In genomic region chr6:144213293-144213692, GRCh38 we compare ENCODE assay signal across 27 cellular contexts.
"Had no signal": no experiment of that assay in that cellular context is flagged by ENCODE, and none has a peak within 500 bp of the region (broad histone marks: within the 10 kb centered on the region; RNA-seq: fewer than 3 reads in every experiment).

No MANE protein-coding gene starts in this region.

- H3K27ac ChIP-seq: dorsolateral prefrontal cortex, gastroesophageal sphincter, heart left ventricle, hepatocyte, left ventricle myocardium inferior, neural progenitor cell, parathyroid adenoma, right atrium auricular region, testis, tibial nerve, vagina had no signal

- H3K9ac ChIP-seq: neural progenitor cell, parathyroid adenoma had no signal

- FAIRE-seq: colon, kidney had no signal

- H3K4me2 ChIP-seq: hepatocyte, neural progenitor cell, smooth muscle cell had no signal

- H3K4me3 ChIP-seq: dorsolateral prefrontal cortex, gastroesophageal sphincter, heart left ventricle, hepatocyte, left ventricle myocardium inferior, mucosa of descending colon, neural progenitor cell, right atrium auricular region, smooth muscle cell, testis, tibial nerve, vagina had no signal

- H3K9me3 ChIP-seq: gastroesophageal sphincter, mucosa of descending colon, right atrium auricular region, testis, vagina had no signal

- H3K36me3 ChIP-seq: gastroesophageal sphincter, heart left ventricle, left ventricle myocardium inferior, neural progenitor cell, right atrium auricular region, tibial nerve, vagina had no signal

- DNase-seq: dorsolateral prefrontal cortex; effector CD4-positive, alpha-beta T cell; foreskin fibroblast; heart left ventricle; kidney; left cardiac atrium; left ventricle myocardium inferior; mesenchymal stem cell; mucosa of descending colon; naive B cell; stimulated activated CD4-positive, alpha-beta T cell treated with anti-CD3 and anti-CD28 coated beads, Interleukin-12 subunit alpha, Interleukin-12 subunit beta, amount 100 ng/mL, for 4 hours; stimulated activated CD4-positive, alpha-beta T cell treated with anti-CD3 and anti-CD28 coated beads, Interleukin-1b, Interleukin-23, amount 100 ng/mL, for 48 hours; stimulated activated CD4-positive, alpha-beta T cell treated with anti-CD3 and anti-CD28 coated beads, Interleukin-4, amount 100 ng/mL, for 1 hour; stimulated activated naive CD8-positive, alpha-beta T cell treated with anti-CD3 and anti-CD28 coated beads, Interleukin-15, Interleukin-2, amounts not matched to agents 100 U/mL and 50 U/mL, for 24 hours; substantia nigra; testis had no signal

- ATAC-seq: gastroesophageal sphincter; heart left ventricle; left cardiac atrium; mucosa of descending colon; sciatic nerve; stimulated activated effector memory CD8-positive, alpha-beta T cell treated with anti-CD3 and anti-CD28 coated beads, Interleukin-12 subunit alpha, Interleukin-12 subunit beta, amount 100 ng/mL, for 72 hours; stimulated activated naive CD8-positive, alpha-beta T cell treated with anti-CD3 and anti-CD28 coated beads, Interleukin-15, Interleukin-2, amounts not matched to agents 100 U/mL and 50 U/mL, for 24 hours had no signal

- H3K27me3 ChIP-seq: heart left ventricle, hepatocyte, neural progenitor cell, right atrium auricular region, testis, tibial nerve, vagina had no signal
